16 cellular contexts compared by ENCODE assay signal in genomic region chr11:44351898-44352498, GRCh38. TPM values are rescaled to one million over a fixed set of nuclear protein-coding genes. Genes with fewer than 3 reads are reported as not detected.
DNase-seq lines count a peak whose midpoint lies in the region; TF ChIP-seq lines count a peak whose summit lies in the region.
"Had no signal": no experiment of that assay in that cellular context is flagged by ENCODE, and none has a peak within 500 bp of the region (broad histone marks: within the 10 kb centered on the region; RNA-seq: fewer than 3 reads in every experiment).

No MANE protein-coding gene starts in this region.

- intact Hi-C loops in activated CD4-positive, alpha-beta memory T cell treated with anti-CD3 and anti-CD28 coated beads for 36 hours (cut with micrococcal nuclease): no loop called here

- no peaks in the 10 kb centered on the region for H3K36me3 Mint-ChIP-seq in neural progenitor cell
- H3K36me3 Mint-ChIP-seq in activated CD4-positive, alpha-beta memory T cell treated with anti-CD3 and anti-CD28 coated beads for 36 hours: no peaks in the 10 kb centered on the region

- CTCF ChIA-PET in activated CD4-positive, alpha-beta memory T cell treated with anti-CD3 and anti-CD28 coated beads for 36 hours (lab: Charles Lee): no interaction called here

- POLR2A ChIA-PET in activated CD4-positive, alpha-beta memory T cell treated with anti-CD3 and anti-CD28 coated beads for 36 hours (lab: Charles Lee): no interaction called here

- H3K27me3 Mint-ChIP-seq in neural progenitor cell (ENCODE audit: insufficient read depth, low read depth): peaks cover 20% of the 10 kb centered on the region
- peaks cover 33% of the 10 kb centered on the region for H3K27me3 Mint-ChIP-seq in activated CD4-positive, alpha-beta memory T cell treated with anti-CD3 and anti-CD28 coated beads for 36 hours

- TF ChIP-seq CTCF in LNCAP (IDR thresholded peaks at IDR 0.05) (0 out of 2 replicates have a peak, but pooled peaks have one; percentile 12), choroid plexus epithelial cell (conservative IDR thresholded peaks at IDR 0.05; ENCODE audit: low read depth, low read length) (peak; percentile 50), neural progenitor cell (IDR thresholded peaks at IDR 0.05) (peak; percentile 52)

- DNase-seq in DMS53 (lab: John Stamatoyannopoulos, UW) (peak; percentile 2), DMS53 treated with DMSO at 0.1 percent for 48 hours (lab: John Stamatoyannopoulos, UW; ENCODE audit: unreplicated experiment) (no peak), choroid plexus epithelial cell (ENCODE audit: low read depth) (peak; percentile 16), neural progenitor cell (ENCODE audit: low spot score) (no peak), NCI-H187 (lab: John Stamatoyannopoulos, UW) (no peak), DMS79 treated with DMSO at 0.1 percent for 48 hours (lab: John Stamatoyannopoulos, UW) (no peak)
- DNase-seq in activated CD4-positive, alpha-beta memory T cell treated with anti-CD3 and anti-CD28 coated beads for 36 hours: no peak
- DNase-seq: activated CD4-positive, alpha-beta T cell treated with anti-CD3 and anti-CD28 coated beads for 1 hour; activated T-cell treated with anti-CD3 and anti-CD28 coated beads, Interleukin-2, amount 50 U/mL, for 24 hours; adrenal gland; left cardiac atrium; small intestine; tibial artery had no signal

- H3K9me3 Mint-ChIP-seq in neural progenitor cell: no peaks in the 10 kb centered on the region
- no peaks in the 10 kb centered on the region for H3K9me3 Mint-ChIP-seq in activated CD4-positive, alpha-beta memory T cell treated with anti-CD3 and anti-CD28 coated beads for 36 hours
- H3K9me3 Mint-ChIP-seq: activated T-cell treated with anti-CD3 and anti-CD28 coated beads, Interleukin-2, amount 50 U/mL, for 24 hours; dendritic cell treated with granulocyte-macrophage colony-stimulating factor and Interleukin-4, amounts not matched to agents 40 ng/mL and 50 ng/mL, for 4 days had no signal

- H3K4me2 ChIP-seq in neural progenitor cell: no peak overlapping the region

- no peak overlapping the region for H3K4me3 Mint-ChIP-seq in neural progenitor cell
- H3K4me3 Mint-ChIP-seq in activated CD4-positive, alpha-beta memory T cell treated with anti-CD3 and anti-CD28 coated beads for 36 hours: no peak overlapping the region
- H3K4me3 Mint-ChIP-seq: activated T-cell treated with anti-CD3 and anti-CD28 coated beads, Interleukin-2, amount 50 U/mL, for 24 hours; dendritic cell treated with granulocyte-macrophage colony-stimulating factor and Interleukin-4, amounts not matched to agents 40 ng/mL and 50 ng/mL, for 4 days had no signal

- H4K20me1 ChIP-seq in neural progenitor cell (ENCODE audit: low read depth): peaks cover 4% of the 10 kb centered on the region

- H3K9ac ChIP-seq in neural progenitor cell: no peak overlapping the region

- no peaks in the 10 kb centered on the region for H3F3A ChIP-seq in neural progenitor cell (ENCODE audit: low read depth)

- no peaks in the 10 kb centered on the region for H3K9me3 ChIP-seq in neural progenitor cell (ENCODE audit: low read depth)
- H3K9me3 ChIP-seq: adrenal gland, gastroesophageal sphincter, tibial artery had no signal

- H3K27ac ChIP-seq in neural progenitor cell: no peak overlapping the region
- H3K27ac ChIP-seq: adrenal gland, gastroesophageal sphincter, tibial artery had no signal

- H3K4me3 ChIP-seq in choroid plexus epithelial cell (ENCODE audit: low read depth, low read length) (no peak overlapping the region), neural progenitor cell (no peak overlapping the region)
- H3K4me3 ChIP-seq: adrenal gland, gastroesophageal sphincter, tibial artery had no signal

- no peak overlapping the region for H3K27ac Mint-ChIP-seq in neural progenitor cell
- no peak overlapping the region for H3K27ac Mint-ChIP-seq in activated CD4-positive, alpha-beta memory T cell treated with anti-CD3 and anti-CD28 coated beads for 36 hours
- H3K27ac Mint-ChIP-seq: activated T-cell treated with anti-CD3 and anti-CD28 coated beads, Interleukin-2, amount 50 U/mL, for 24 hours; dendritic cell treated with granulocyte-macrophage colony-stimulating factor and Interleukin-4, amounts not matched to agents 40 ng/mL and 50 ng/mL, for 4 days had no signal

- H2AFZ ChIP-seq in neural progenitor cell (replicated peaks): no peak overlapping the region

- H3K4me1 ChIP-seq in neural progenitor cell: peaks cover 10% of the 10 kb centered on the region
- H3K4me1 ChIP-seq: adrenal gland, gastroesophageal sphincter, tibial artery had no signal

- no peaks in the 10 kb centered on the region for H3K27me3 ChIP-seq in neural progenitor cell
- H3K27me3 ChIP-seq: adrenal gland had no signal

- no peaks in the 10 kb centered on the region for H3K36me3 ChIP-seq in neural progenitor cell
- H3K36me3 ChIP-seq: adrenal gland, gastroesophageal sphincter, tibial artery had no signal

- H3K4me1 Mint-ChIP-seq in neural progenitor cell: peaks cover 27% of the 10 kb centered on the region
- no peaks in the 10 kb centered on the region for H3K4me1 Mint-ChIP-seq in activated CD4-positive, alpha-beta memory T cell treated with anti-CD3 and anti-CD28 coated beads for 36 hours (ENCODE audit: low read depth)

- H3K79me2 ChIP-seq in neural progenitor cell (ENCODE audit: low read depth): no peaks in the 10 kb centered on the region

RNA-seq across cellular contexts. Expression of gene ALX4, which starts 42.1 kb away (rescaled TPM):
- total RNA-seq in neural progenitor cell (ENCODE audit: low replicate concordance): not detected in 2 replicates
- total RNA-seq in activated CD4-positive, alpha-beta memory T cell treated with anti-CD3 and anti-CD28 coated beads for 36 hours: not detected
- total RNA-seq: adrenal gland had no signal

Comparison
In these comparisons a context has a peak if more than half of its experiments do, and no peak if none do; other contexts are left out.
1. DNase-seq: peak in DMS53 (single experiment) and choroid plexus epithelial cell (single experiment); none in DMS53 treated with DMSO at 0.1 percent for 48 hours (single experiment), neural progenitor cell (single experiment), NCI-H187 (0 of 2), activated CD4-positive, alpha-beta memory T cell treated with anti-CD3 and anti-CD28 coated beads for 36 hours (single experiment) and DMS79 treated with DMSO at 0.1 percent for 48 hours (single experiment).
2. Peak in every context shown above with its lines, with median percentiles within 50 percentile points of each other: CTCF ChIP-seq.